Comparison of ENCODE assay signal across 10 cellular contexts in genomic region chr22:19879996-19880785, GRCh38. TPM values are rescaled to one million over a fixed set of nuclear protein-coding genes. Genes with fewer than 3 reads are reported as not detected.
DNase-seq lines count a peak whose midpoint lies in the region; ATAC-seq and TF ChIP-seq lines count a peak whose summit lies in the region.
"Had no signal": no experiment of that assay in that cellular context is flagged by ENCODE, and none has a peak within 500 bp of the region (broad histone marks: within the 10 kb centered on the region; RNA-seq: fewer than 3 reads in every experiment).

No MANE protein-coding gene starts in this region.

- H3K4me3 ChIP-seq in PC-3 (ENCODE audit: low read length): no peak overlapping the region
- H3K4me3 ChIP-seq in left ventricle myocardium inferior: peak overlapping the region; percentile 35

- H3K36me3 ChIP-seq in ES-I3 (ENCODE audit: insufficient read depth, low read length): peaks cover 15% of the 10 kb centered on the region
- no peaks in the 10 kb centered on the region for H3K36me3 ChIP-seq in PC-3 (ENCODE audit: low read depth, low read length)
- H3K36me3 ChIP-seq in left ventricle myocardium inferior: no peaks in the 10 kb centered on the region

- peaks cover 14% of the 10 kb centered on the region for H3K4me1 Mint-ChIP-seq in progenitor cell of endocrine pancreas (ENCODE audit: low read depth)

- H4K20me1 ChIP-seq in PC-3 (ENCODE audit: low read length): no peaks in the 10 kb centered on the region

- BruUV-seq in PC-3 (replicated peaks; lab: Mats Ljungman, UMichigan): no TSS peak

- no peak for TF ChIP-seq CTCF in PC-3 (conservative IDR thresholded peaks at IDR 0.05; ENCODE audit: low read depth, low read length)
- no peak for TF ChIP-seq CTCF in left ventricle myocardium inferior (IDR thresholded peaks at IDR 0.05; ENCODE audit: borderline replicate concordance)
- TF ChIP-seq CTCF in progenitor cell of endocrine pancreas (IDR thresholded peaks at IDR 0.05; ENCODE audit: unreplicated experiment): no peak

- ATAC-seq in PC-3: no peak
- no peak for ATAC-seq in HG03280 (IDR thresholded peaks at IDR 0.05; ENCODE audit: unreplicated experiment)
- no peak for ATAC-seq in GM18861 (IDR thresholded peaks at IDR 0.05; ENCODE audit: unreplicated experiment)

- CTCF ChIA-PET in PC-3 (lab: Charles Lee): no interaction called here

- H3K4me2 ChIP-seq in PC-3 (ENCODE audit: low read length): peak overlapping the region; percentile 63

- H3K9ac ChIP-seq in ES-I3 (ENCODE audit: low read depth, low read length): peak overlapping the region; percentile 62
- no peak overlapping the region for H3K9ac ChIP-seq in PC-3 (ENCODE audit: low read length)

- no peak overlapping the region for H3K4me3 Mint-ChIP-seq in progenitor cell of endocrine pancreas (ENCODE audit: low read depth)

- H3K27ac Mint-ChIP-seq in progenitor cell of endocrine pancreas: peak overlapping the region; percentile 67

- intact Hi-C loops in PC-3 (cut with micrococcal nuclease) (no loop called here), left ventricle myocardium inferior (cut with micrococcal nuclease) (no loop called here)

- H2AFZ ChIP-seq in PC-3 (ENCODE audit: low read length): no peak overlapping the region

- no peaks in the 10 kb centered on the region for H3K36me3 Mint-ChIP-seq in progenitor cell of endocrine pancreas (ENCODE audit: insufficient read depth)

- no peaks in the 10 kb centered on the region for H3K27me3 ChIP-seq in PC-3 (ENCODE audit: low read length)
- H3K27me3 ChIP-seq in left ventricle myocardium inferior (ENCODE audit: low read depth): no peaks in the 10 kb centered on the region

- no peaks in the 10 kb centered on the region for H3F3A ChIP-seq in PC-3 (ENCODE audit: low read length, unreplicated experiment)

- peak overlapping the region; percentile 53 for H3K27ac ChIP-seq in PC-3 (ENCODE audit: low read length)
- H3K27ac ChIP-seq in left ventricle myocardium inferior (replicated peaks): peak overlapping the region; percentile 66

- peaks cover 13% of the 10 kb centered on the region for H3K79me2 ChIP-seq in PC-3 (ENCODE audit: low read length)

- H3K27me3 Mint-ChIP-seq in progenitor cell of endocrine pancreas: peaks cover 19% of the 10 kb centered on the region

- DNase-seq in PC-3 (no peak), left ventricle myocardium inferior (no peak), progenitor cell of endocrine pancreas (ENCODE audit: low spot score, unreplicated experiment) (no peak), NCI-H2107 (lab: John Stamatoyannopoulos, UW) (no peak), NCI-H128 (lab: John Stamatoyannopoulos, UW; ENCODE audit: unreplicated experiment) (no peak)
- DNase-seq: cortex of kidney, hippocampal formation had no signal

- POLR2A ChIA-PET in PC-3 (lab: Charles Lee; ENCODE audit: unreplicated experiment): interaction anchor here (0.6 kb wide), 1 partner anchor 128 kb away, joined by 4 read pairs; no protein-coding TSS in a partner anchor

- H3K4me1 ChIP-seq in ES-I3 (ENCODE audit: insufficient read depth, low read length): peaks cover 36% of the 10 kb centered on the region
- H3K4me1 ChIP-seq in PC-3 (ENCODE audit: insufficient read depth, low read length): peaks cover 40% of the 10 kb centered on the region
- H3K4me1 ChIP-seq in left ventricle myocardium inferior: peaks cover 22% of the 10 kb centered on the region

- no peaks in the 10 kb centered on the region for H3K9me3 Mint-ChIP-seq in progenitor cell of endocrine pancreas (ENCODE audit: low read depth)

- no peaks in the 10 kb centered on the region for H3K9me2 ChIP-seq in PC-3 (replicated peaks; ENCODE audit: low read length)

- H3K9me3 ChIP-seq in ES-I3 (ENCODE audit: control insufficient read depth, insufficient read depth, low read length) (no peaks in the 10 kb centered on the region), PC-3 (ENCODE audit: low read length) (no peaks in the 10 kb centered on the region), left ventricle myocardium inferior (replicated peaks) (no peaks in the 10 kb centered on the region)

RNA-seq across cellular contexts. Expression of gene GNB1L, which starts 25.5 kb away (rescaled TPM):
- 27.0 and 28.8 TPM in 2 replicates for total RNA-seq in PC-3 (2014; rRNA removed)
- total RNA-seq in left ventricle myocardium inferior: 2.9 TPM
- 9.0 and 9.9 TPM in 2 replicates for total RNA-seq in progenitor cell of endocrine pancreas

RNA-seq across cellular contexts. Expression of gene RTL10, which starts 25.5 kb away (rescaled TPM):
- total RNA-seq in PC-3 (2014; rRNA removed): 7.8 and 12.2 TPM in 2 replicates
- total RNA-seq in left ventricle myocardium inferior: 6.6 TPM
- 27.2 and 27.4 TPM in 2 replicates for total RNA-seq in progenitor cell of endocrine pancreas
